Comparison of ENCODE assay signal across 21 cellular contexts in the genomic region with DNA sequence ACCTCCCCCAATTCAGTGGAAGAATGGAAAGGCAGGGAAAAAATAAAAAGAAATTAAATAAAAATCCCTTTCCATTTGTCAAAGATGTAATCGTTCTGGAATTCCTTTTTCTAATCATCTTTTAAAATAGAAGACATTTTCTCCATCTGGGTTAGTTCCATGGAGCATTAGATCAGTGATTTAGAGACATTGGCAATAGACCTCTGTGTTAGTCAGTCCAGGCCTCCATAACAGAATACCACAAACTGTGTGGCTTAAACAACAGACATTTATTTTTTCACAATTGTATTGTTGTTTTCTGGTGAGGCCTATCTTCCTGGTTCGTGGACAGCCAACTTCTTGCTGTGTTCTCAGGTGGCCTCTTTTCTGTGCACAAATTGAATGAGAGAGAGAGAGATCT.
"Had no signal": no experiment of that assay in that cellular context is flagged by ENCODE, and none has a peak within 500 bp of the region (broad histone marks: within the 10 kb centered on the region; RNA-seq: fewer than 3 reads in every experiment).

No MANE protein-coding gene starts in this region.

- DNase-seq: effector memory CD8-positive, alpha-beta T cell; foreskin melanocyte; heart right ventricle; hypothalamus; mammary epithelial cell; occipital lobe; psoas muscle; retina; right lobe of liver; stimulated activated CD4-positive, alpha-beta T cell treated with anti-CD3 and anti-CD28 coated beads, Interleukin-4, amount 100 ng/mL, for 1 hour; stimulated activated CD8-positive, alpha-beta memory T cell treated with anti-CD3 and anti-CD28 coated beads, Interleukin-4, amount 100 ng/mL, for 48 hours; stimulated activated naive CD8-positive, alpha-beta T cell treated with anti-CD3 and anti-CD28 coated beads, Interleukin-15, Interleukin-2, amounts not matched to agents 100 U/mL and 50 U/mL, for 24 hours; upper lobe of right lung had no signal

- H3K27me3 ChIP-seq: esophagus muscularis mucosa, heart right ventricle, right lobe of liver, tibial nerve, upper lobe of right lung, vagina had no signal

- H3K9me3 ChIP-seq: esophagus muscularis mucosa, psoas muscle, right lobe of liver, upper lobe of right lung, vagina had no signal

- H3K4me1 ChIP-seq: esophagus muscularis mucosa, parathyroid adenoma, psoas muscle, right lobe of liver, tibial nerve, upper lobe of right lung, vagina had no signal

- H3K27ac ChIP-seq: epithelial cell of prostate, esophagus muscularis mucosa, heart right ventricle, parathyroid adenoma, psoas muscle, right lobe of liver, tibial nerve, upper lobe of right lung, vagina had no signal

- H3K9ac ChIP-seq: parathyroid adenoma had no signal

- ATAC-seq: effector memory CD8-positive, alpha-beta T cell; heart right ventricle; left lobe of liver; natural killer cell treated with Interleukin-12 subunit alpha and Interleukin-12 subunit beta and Interleukin-15 and Interleukin-18, amount 100 ng/mL, for 72 hours; psoas muscle; right lobe of liver; stimulated activated effector memory CD8-positive, alpha-beta T cell treated with anti-CD3 and anti-CD28 coated beads, Interleukin-12 subunit alpha, Interleukin-12 subunit beta, amount 100 ng/mL, for 72 hours; stimulated activated naive CD8-positive, alpha-beta T cell treated with anti-CD3 and anti-CD28 coated beads, Interleukin-15, Interleukin-2, amounts not matched to agents 100 U/mL and 50 U/mL, for 24 hours; upper lobe of right lung had no signal

- H3K4me3 ChIP-seq: esophagus muscularis mucosa, heart right ventricle, psoas muscle, right lobe of liver, tibial nerve, upper lobe of right lung, vagina had no signal

- H3K36me3 ChIP-seq: esophagus muscularis mucosa, heart right ventricle, right lobe of liver, tibial nerve, upper lobe of right lung, vagina had no signal

- H2AFZ ChIP-seq: parathyroid adenoma had no signal
